Comparison of ENCODE assay signal across 8 cellular contexts in the genomic region with DNA sequence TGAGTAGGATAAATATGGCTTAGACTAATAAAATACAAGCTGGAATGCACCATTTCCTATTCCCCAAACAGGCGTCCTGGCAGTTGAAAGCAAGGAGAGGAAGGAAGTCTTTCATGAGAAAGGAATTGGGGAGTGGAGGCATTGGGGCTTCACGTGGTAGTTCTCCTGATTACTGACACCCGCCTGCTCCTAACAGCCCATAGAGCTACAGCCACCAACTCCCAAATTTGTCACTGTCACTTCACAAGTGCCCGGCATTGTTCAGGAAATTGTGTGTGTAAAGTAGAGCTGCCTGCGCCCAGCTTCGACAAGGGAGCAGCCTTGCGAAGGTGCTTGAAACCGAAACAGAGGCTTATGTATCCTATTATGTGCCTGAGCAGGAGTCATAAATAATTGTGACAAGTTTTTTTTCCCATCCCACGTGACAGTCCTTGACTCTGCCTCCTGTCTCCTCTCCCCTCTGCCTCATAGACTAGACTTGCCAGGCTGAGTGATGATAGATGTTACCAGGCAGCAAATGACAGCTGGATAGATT.
A peak's percentile ranks its signal among the peaks of the same experiment; 100 is the strongest.
DNase-seq lines count a peak whose midpoint lies in the region; ATAC-seq and FAIRE-seq lines count a peak whose summit lies in the region.

No MANE protein-coding gene starts in this region.

- peak; percentile 67 for DNase-seq in HTR-8/SVneo (ENCODE audit: insufficient read length, low spot score)
- peak; percentile 51 for DNase-seq in RPMI7951 (ENCODE audit: low read depth)
- DNase-seq in ACHN, result no peak
- no peak for DNase-seq in KG1 (lab: John Stamatoyannopoulos, UW)
- no peak for DNase-seq in iPS-NIHi7 (ENCODE audit: extremely low spot score)

- no peaks in the 10 kb centered on the region for H3K27me3 ChIP-seq in skeletal muscle satellite cell (ENCODE audit: control insufficient read depth, insufficient read depth, low read length)

- H3K9me3 ChIP-seq in skeletal muscle satellite cell (replicated peaks; ENCODE audit: low read length), result no peaks in the 10 kb centered on the region

- in situ Hi-C loops in ACHN (cut with HindIII; ENCODE audit: low pct_ligation_motif_present, low pct_unique_long_range_greater_than_20kb, low sequenced_read_pairs), result no loop called here

- no peaks in the 10 kb centered on the region for H3K36me3 ChIP-seq in skeletal muscle satellite cell (ENCODE audit: insufficient read depth, low read length)

- H3K4me2 ChIP-seq in skeletal muscle satellite cell (ENCODE audit: low read length), result peak overlapping the region; percentile 69

- H3K4me1 ChIP-seq in skeletal muscle satellite cell (ENCODE audit: control insufficient read depth, insufficient read depth, low read length), result peaks cover 34% of the 10 kb centered on the region

- H3K9ac ChIP-seq in skeletal muscle satellite cell (ENCODE audit: low read depth, low read length), result peak overlapping the region; percentile 69

- peak overlapping the region; percentile 43 for H3K4me3 ChIP-seq in skeletal muscle satellite cell (ENCODE audit: low read length)

- peak; percentile 90 for ATAC-seq in esophagus mucosa
- ATAC-seq in HG03432 (IDR thresholded peaks at IDR 0.05; ENCODE audit: unreplicated experiment), result no peak

- FAIRE-seq in HTR-8/SVneo (lab: Jason Lieb, UNC), result peak; percentile 93

Comparison
In these comparisons a context has a peak if more than half of its experiments do, and no peak if none do; other contexts are left out.
1. DNase-seq: peak in HTR-8/SVneo (single experiment) and RPMI7951 (single experiment); none in ACHN (single experiment), KG1 (single experiment) and iPS-NIHi7 (single experiment).